ENCODE assay signal across 13 cellular contexts in genomic region chr9:93131599-93132286, GRCh38. TPM values are rescaled to one million over a fixed set of nuclear protein-coding genes. Genes with fewer than 3 reads are reported as not detected.
DNase-seq lines count a peak whose midpoint lies in the region; ATAC-seq, FAIRE-seq and TF ChIP-seq lines count a peak whose summit lies in the region.
"Had no signal": no experiment of that assay in that cellular context is flagged by ENCODE, and none has a peak within 500 bp of the region (broad histone marks: within the 10 kb centered on the region; RNA-seq: fewer than 3 reads in every experiment).

No MANE protein-coding gene starts in this region.

- in situ Hi-C loops in mammary epithelial cell (cut with MboI; ENCODE audit: low sequenced_read_pairs in 2 of 2) = no loop called here

- intact Hi-C loops in heart right ventricle (cut with DNase I) = loop anchor here in 2 of 10 donors (10.0 kb wide), 1 partner anchor 323 kb away; the partner anchor contains the start of genes FAM120A (in 2 of the 2) and FAM120AOS (in 2 of the 2)
- intact Hi-C loops in left ventricle myocardium superior (cut with micrococcal nuclease) = no loop called here
- intact Hi-C loops in mammary epithelial cell (cut with micrococcal nuclease) = loop anchor here (2.0 to 5.0 kb wide), 2 partner anchors 34 to 321 kb away; partner anchors contain the start of genes CARD19 and FAM120AOS

- DNase-seq in heart right ventricle = no peak
- no peak for DNase-seq in left ventricle myocardium superior
- no peak for DNase-seq in mammary epithelial cell
- DNase-seq in upper lobe of left lung = no peak
- no peak for DNase-seq in AG20443 (ENCODE audit: low spot score)
- no peak for DNase-seq in activated CD4-positive, CD25-positive, alpha-beta regulatory T cell (lab: John Stamatoyannopoulos, UW)
- no peak for DNase-seq in urothelium cell line (ENCODE audit: low spot score)
- DNase-seq: GOT3; SHP77; stimulated activated CD4-positive, alpha-beta T cell treated with anti-CD3 and anti-CD28 coated beads, Interleukin-2, amount 100 ng/mL, for 48 hours had no signal

- H3K27ac ChIP-seq in heart right ventricle (peak overlapping the region in 9 of 10 donors; percentile 49 to 99 (median 94)), mammary epithelial cell (ENCODE audit: insufficient read depth, low read depth, low read length) (no peak overlapping the region), muscle layer of duodenum (ENCODE audit: low read length) (peak overlapping the region; percentile 83), upper lobe of left lung (peak overlapping the region; percentile 93 to 99 (median 98))

- H3K9me3 ChIP-seq in heart right ventricle = no peaks in the 10 kb centered on the region
- no peaks in the 10 kb centered on the region for H3K9me3 ChIP-seq in mammary epithelial cell (replicated peaks; ENCODE audit: insufficient read depth, low read length)
- H3K9me3 ChIP-seq in muscle layer of duodenum (ENCODE audit: control insufficient read depth in 1 of 2, low read length in 2 of 2) = no peaks in the 10 kb centered on the region
- no peaks in the 10 kb centered on the region for H3K9me3 ChIP-seq in upper lobe of left lung

- H2AFZ ChIP-seq in mammary epithelial cell (ENCODE audit: low read depth, low read length) = no peak overlapping the region

- no TSS peak for BruUV-seq in mammary epithelial cell (replicated peaks; lab: Mats Ljungman, UMichigan)

- no peaks in the 10 kb centered on the region for H4K20me1 ChIP-seq in mammary epithelial cell (ENCODE audit: insufficient read depth, low read length)

- H3K4me1 ChIP-seq in heart right ventricle = peaks cover 40 to 83% (median 75%) of the 10 kb centered on the region in 9 donors
- H3K4me1 ChIP-seq in mammary epithelial cell (ENCODE audit: insufficient read depth, low read length) = peaks cover 41% of the 10 kb centered on the region
- peaks cover 16 to 83% of the 10 kb centered on the region in 2 donors for H3K4me1 ChIP-seq in muscle layer of duodenum (ENCODE audit: control insufficient read depth in 1 of 2, insufficient read depth in 2 of 2, low read length in 2 of 2)
- H3K4me1 ChIP-seq in upper lobe of left lung = peaks cover 75 to 89% (median 81%) of the 10 kb centered on the region in 4 donors

- H3K4me2 ChIP-seq in mammary epithelial cell (ENCODE audit: insufficient read depth, low read depth, low read length) = peak overlapping the region; percentile 91

- ATAC-seq in heart right ventricle = no peak
- no peak for ATAC-seq in left ventricle myocardium superior
- no peak for ATAC-seq in upper lobe of left lung (ENCODE audit: low FRiP score in 2 of 2)

- no peak overlapping the region for H3K9ac ChIP-seq in mammary epithelial cell (ENCODE audit: insufficient read depth, low read length)

- H3K79me2 ChIP-seq in mammary epithelial cell (ENCODE audit: insufficient read depth, low read length) = peaks cover 67% of the 10 kb centered on the region

- H3K36me3 ChIP-seq in heart right ventricle (peaks cover 0 to 15% (median 0%) of the 10 kb centered on the region in 9 donors), mammary epithelial cell (ENCODE audit: insufficient read depth, low read length) (no peaks in the 10 kb centered on the region), muscle layer of duodenum (ENCODE audit: control insufficient read depth in 1 of 2, insufficient read depth in 2 of 2, low read length in 2 of 2) (no peaks in the 10 kb centered on the region), upper lobe of left lung (no peaks in the 10 kb centered on the region)

- no peak for FAIRE-seq in urothelium cell line (lab: Jason Lieb, UNC)

- no peak for TF ChIP-seq CTCF in heart right ventricle (IDR thresholded peaks at IDR 0.05)
- TF ChIP-seq CTCF in mammary epithelial cell (conservative IDR thresholded peaks at IDR 0.05 in 1 of 2, IDR thresholded peaks at IDR 0.05 in 1 of 2; ENCODE audit: extremely low read depth in 1 of 2, insufficient read depth in 1 of 2, low read depth in 1 of 2, low read length in 2 of 2) = no peak
- no peak for TF ChIP-seq CTCF in upper lobe of left lung (IDR thresholded peaks at IDR 0.05)

- TF ChIP-seq EP300 in upper lobe of left lung (IDR thresholded peaks at IDR 0.05) = no peak

- H3K27me3 ChIP-seq in heart right ventricle (no peaks in the 10 kb centered on the region), mammary epithelial cell (ENCODE audit: insufficient read depth, low read length) (no peaks in the 10 kb centered on the region), muscle layer of duodenum (ENCODE audit: low read depth, low read length) (no peaks in the 10 kb centered on the region), upper lobe of left lung (no peaks in the 10 kb centered on the region)

- H3K4me3 ChIP-seq in heart right ventricle = peak overlapping the region in 7 of 10 donors; percentile 24 to 97 (median 74)
- H3K4me3 ChIP-seq in mammary epithelial cell (replicated peaks in 1 of 3; ENCODE audit: insufficient read depth in 1 of 3, low read depth in 2 of 3, low read length in 3 of 3) = peak overlapping the region in 2 of 3 experiments; percentile 85 to 87
- peak overlapping the region; percentile 64 to 82 for H3K4me3 ChIP-seq in muscle layer of duodenum (ENCODE audit: low read depth in 1 of 2, low read length in 2 of 2)
- H3K4me3 ChIP-seq in upper lobe of left lung = peak overlapping the region in 2 of 4 donors; percentile 70 to 97

- CTCF ChIA-PET in mammary epithelial cell (lab: Charles Lee; ENCODE audit: low non-redundant PET) = no interaction called here

- no peak for TF ChIP-seq POLR2A in upper lobe of left lung (IDR thresholded peaks at IDR 0.05)

- 91 to 94% methylated on average over 13 of the region's 13 CpGs for WGBS in heart right ventricle, 2 donors
- WGBS in mammary epithelial cell (ENCODE audit: low coverage, missing lambda C conversion rate) = 88% methylated on average over 10 of the region's 13 CpGs
- 85 to 89% methylated on average over 13 of the region's 13 CpGs for WGBS in upper lobe of left lung, 2 donors

- dilution Hi-C loops in mammary epithelial cell (cut with HindIII; ENCODE audit: low sequenced_read_pairs) = no loop called here

RNA-seq across cellular contexts. Expression of gene NINJ1, which starts 2.3 kb away (rescaled TPM):
- total RNA-seq in heart right ventricle (10 to 100 TPM; 35.5 to 77.1 (median 41.3) TPM), left ventricle myocardium superior (46.8 TPM), mammary epithelial cell (10 to 100 TPM; 50.2 to 92.2 TPM), upper lobe of left lung (10 to 100 TPM; 35.6 to 83.9 (median 56.8) TPM)
- polyA plus RNA-seq in heart right ventricle (10 to 100 TPM; 39.8 to 50.3 TPM), mammary epithelial cell (48.5 TPM)
- 69.2 TPM for polyA minus RNA-seq in mammary epithelial cell

RNA-seq across cellular contexts. Expression of gene CARD19, which starts 35.7 kb away (rescaled TPM):
- 10 to 100 TPM; 22.3 to 33.7 (median 25.9) TPM for total RNA-seq in heart right ventricle
- polyA plus RNA-seq in heart right ventricle = 10 to 100 TPM; 41.9 to 47.3 TPM
- total RNA-seq in left ventricle myocardium superior = 22.4 TPM
- 10 to 100 TPM; 56.1 to 68.8 TPM for total RNA-seq in mammary epithelial cell
- polyA plus RNA-seq in mammary epithelial cell = 77.6 TPM
- 10.8 TPM for polyA minus RNA-seq in mammary epithelial cell
- total RNA-seq in upper lobe of left lung = 10 to 100 TPM; 34.7 to 92.3 (median 41.7) TPM

RNA-seq across cellular contexts. Expression of gene WNK2, which starts 52.2 kb away (rescaled TPM):
- total RNA-seq in heart right ventricle = 100 to 1,000 TPM; 138 to 236 (median 200) TPM
- polyA plus RNA-seq in heart right ventricle = 100 to 1,000 TPM in 1 of 2 donors, 10 to 100 TPM in 1; 16.6 to 115 TPM
- 250 TPM for total RNA-seq in left ventricle myocardium superior
- 10 to 100 TPM in 1 of 2 donors, under 1 TPM in 1; 0.49 to 12.8 TPM for total RNA-seq in mammary epithelial cell
- 0.01 TPM for polyA plus RNA-seq in mammary epithelial cell
- not detected for polyA minus RNA-seq in mammary epithelial cell
- 10 to 100 TPM in 3 of 6 donors, 1 to 10 TPM in 3; 1.1 to 11.5 (median 7.3) TPM for total RNA-seq in upper lobe of left lung
- total RNA-seq: fibroblast of lung, lung microvascular endothelial cell had no signal
- polyA plus RNA-seq: fibroblast of lung had no signal

Comparison
In these comparisons a context has a peak if more than half of its experiments do, and no peak if none do; other contexts are left out.
1. RNA of gene WNK2, which starts 52.2 kb away (total RNA-seq): 250 TPM in left ventricle myocardium superior (single experiment) and 138 to 236 TPM in heart right ventricle; 0.49 to 12.8 TPM in mammary epithelial cell and 1.1 to 11.5 TPM in upper lobe of left lung; every median in the first group is over 10 times any median in the second.